In genomic region chr10:22505923-22506685, GRCh38 we compare ENCODE assay signal across 1 cellular context.
A peak's percentile ranks its signal among the peaks of the same experiment; 100 is the strongest.
TF ChIP-seq lines count a peak whose summit lies in the region.

No MANE protein-coding gene starts in this region.

TF ChIP-seq in HEK293, 187 proteins besides CTCF, POLR2A, EP300 and RAD21 (continued from another document):
- TF ChIP-seq PRDM4 (tag by site-specific recombination; IDR thresholded peaks at IDR 0.05) (peak; percentile 71; the same call in 1 of the 2 replicates), ZNF37A (tag by site-specific recombination; IDR thresholded peaks at IDR 0.05) (no peak)
